25 cellular contexts compared by ENCODE assay signal in the genomic region with DNA sequence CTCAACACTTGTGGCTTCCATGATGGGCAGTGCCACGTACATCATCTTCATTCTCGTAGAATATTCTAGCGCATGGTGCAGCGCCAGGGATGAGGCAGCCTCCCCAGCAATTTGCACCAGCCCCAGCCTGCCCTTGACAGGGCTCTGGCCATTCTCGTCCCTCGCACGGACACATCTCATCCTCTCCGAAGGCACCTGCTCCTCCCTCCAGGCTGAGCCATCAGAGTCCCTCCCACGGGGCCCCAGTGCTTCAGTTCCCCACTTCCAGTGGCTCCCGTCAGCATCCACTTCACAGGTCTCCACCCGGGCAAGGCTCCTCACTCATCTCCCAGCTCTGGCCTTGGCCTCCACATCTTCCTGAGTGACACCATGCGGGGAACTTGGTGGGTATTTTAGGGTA. TPM values are rescaled to one million over a fixed set of nuclear protein-coding genes. Genes with fewer than 3 reads are reported as not detected.
"Had no signal": no experiment of that assay in that cellular context is flagged by ENCODE, and none has a peak within 500 bp of the region (broad histone marks: within the 10 kb centered on the region; RNA-seq: fewer than 3 reads in every experiment).

No MANE protein-coding gene starts in this region.

- H3K4me1 ChIP-seq: lower lobe of right lung, prostate gland, right lobe of liver, stomach, testis, thyroid gland, uterus had no signal

- H3K27me3 ChIP-seq: ovary, right lobe of liver, testis, thyroid gland, uterus had no signal

- H3K27ac ChIP-seq: lower lobe of right lung, ovary, prostate gland, right lobe of liver, stomach, testis, thyroid gland, uterus had no signal

- H3K36me3 ChIP-seq: lower lobe of right lung, ovary, prostate gland, right lobe of liver, stomach, thyroid gland, uterus had no signal

- H3K4me2 ChIP-seq: smooth muscle cell had no signal

- ATAC-seq: left cardiac atrium; left lobe of liver; left ventricle myocardium superior; lower lobe of right lung; naive thymus-derived CD8-positive, alpha-beta T cell; right lobe of liver; stimulated activated naive B cell treated with anti-CD40 and anti-IgM and Interleukin-4, amounts not matched to agents 10 μg/mL and 1 μg/mL and 100 μg/mL, for 72 hours; stimulated activated naive CD8-positive, alpha-beta T cell treated with anti-CD3 and anti-CD28 coated beads, Interleukin-15, Interleukin-2, amounts not matched to agents 100 U/mL and 50 U/mL, for 24 hours had no signal

- H3K4me3 ChIP-seq: lower lobe of right lung, ovary, prostate gland, right lobe of liver, smooth muscle cell, stomach, testis, thyroid gland, uterus had no signal

- DNase-seq: hippocampal formation; kidney glomerular epithelial cell; left cardiac atrium; left ventricle myocardium superior; lower lobe of right lung; mammary epithelial cell; mesenchymal stem cell; naive thymus-derived CD8-positive, alpha-beta T cell; ovary; retina; right lobe of liver; stimulated activated CD4-positive, alpha-beta T cell treated with anti-CD3 and anti-CD28 coated beads, Interleukin-12 subunit alpha, Interleukin-12 subunit beta, amount 100 ng/mL, for 4 hours; stimulated activated CD4-positive, alpha-beta T cell treated with anti-CD3 and anti-CD28 coated beads, Interleukin-15, amount 100 ng/mL, for 24 hours; stimulated activated CD4-positive, alpha-beta T cell treated with anti-CD3 and anti-CD28 coated beads, Interleukin-2, amount 100 ng/mL, for 24 hours; stimulated activated CD4-positive, alpha-beta T cell treated with anti-CD3 and anti-CD28 coated beads, Interleukin-4, amount 100 ng/mL, for 1 hour; stimulated activated naive B cell treated with anti-CD40 and anti-IgM and Interleukin-4, amounts not matched to agents 10 μg/mL and 1 μg/mL and 100 μg/mL, for 72 hours; stimulated activated naive CD8-positive, alpha-beta T cell treated with anti-CD3 and anti-CD28 coated beads, Interleukin-15, Interleukin-2, amounts not matched to agents 100 U/mL and 50 U/mL, for 24 hours; stomach; testis; thyroid gland; trophoblast cell; uterus had no signal

- H3K9me3 ChIP-seq: lower lobe of right lung, ovary, prostate gland, right lobe of liver, testis, thyroid gland, uterus had no signal

RNA-seq across cellular contexts. Expression of a gene that starts 13.3 kb away (rescaled TPM):
- total RNA-seq: naive thymus-derived CD8-positive, alpha-beta T cell had no signal
- polyA plus RNA-seq: naive thymus-derived CD8-positive, alpha-beta T cell had no signal
